In the genomic region with DNA sequence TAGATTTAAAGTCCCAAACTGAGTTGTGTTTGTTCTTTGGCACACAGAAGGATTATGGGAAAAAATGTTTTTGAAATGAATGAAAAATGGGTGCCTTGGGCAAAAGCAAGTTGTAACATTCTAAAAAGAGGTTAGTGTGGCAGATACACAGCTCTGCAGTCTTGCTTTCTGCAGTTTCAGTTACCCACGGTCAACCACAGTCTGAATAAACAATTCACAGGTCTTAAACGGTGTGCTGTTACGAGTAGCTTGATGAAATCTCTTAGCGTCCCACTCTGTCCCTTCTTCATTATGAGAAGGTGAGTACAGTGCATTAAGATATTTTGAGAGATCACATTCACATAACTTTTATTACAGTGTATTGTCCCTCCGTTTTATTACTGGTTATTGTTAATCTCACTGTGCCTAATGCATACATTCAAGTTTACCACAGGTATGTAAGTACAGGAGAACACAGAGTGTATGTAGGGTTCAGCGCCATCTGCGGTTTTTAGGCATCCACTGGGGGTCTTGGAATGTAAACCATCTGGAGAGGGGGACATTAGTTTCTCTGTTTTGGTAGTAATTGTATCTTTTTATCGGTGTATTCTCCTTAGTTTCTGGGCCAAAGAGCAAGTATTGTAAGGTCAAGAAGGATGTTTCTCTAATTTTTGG, we compare ENCODE assay signal across 22 cellular contexts. TPM values are rescaled to one million over a fixed set of nuclear protein-coding genes. Genes with fewer than 3 reads are reported as not detected.
"Had no signal": no experiment of that assay in that cellular context is flagged by ENCODE, and none has a peak within 500 bp of the region (broad histone marks: within the 10 kb centered on the region; RNA-seq: fewer than 3 reads in every experiment).

No MANE protein-coding gene starts in this region.

- FAIRE-seq: endothelial cell of umbilical vein had no signal

- DNase-seq: activated CD4-positive, alpha-beta T cell treated with anti-CD3 and anti-CD28 coated beads for 48 hours; activated CD8-positive, alpha-beta T cell treated with anti-CD3 and anti-CD28 coated beads for 36 hours; activated effector memory CD4-positive, alpha-beta T cell treated with Interleukin-2 at 50 U/mL for 16 hours; activated T-cell treated with anti-CD3 and anti-CD28 coated beads, Interleukin-2, amount 50 U/mL, for 4 hours; amniotic stem cell; central memory CD4-positive, alpha-beta T cell; esophagus squamous epithelium; foreskin fibroblast; immature natural killer cell; lower lobe of right lung; midbrain; pancreas; sigmoid colon; stimulated activated CD4-positive, alpha-beta T cell treated with anti-CD3 and anti-CD28 coated beads, Interleukin-12 subunit alpha, Interleukin-12 subunit beta, amount 100 ng/mL, for 4 hours; stimulated activated CD4-positive, alpha-beta T cell treated with anti-CD3 and anti-CD28 coated beads, Interleukin-2, amount 100 ng/mL, for 24 hours; T-helper 2 cell had no signal

- ATAC-seq: activated CD8-positive, alpha-beta T cell treated with anti-CD3 and anti-CD28 coated beads for 36 hours; activated T-cell treated with anti-CD3 and anti-CD28 coated beads, Interleukin-2, amount 50 U/mL, for 4 hours; lower lobe of right lung; pancreas; stimulated activated effector memory CD8-positive, alpha-beta T cell treated with anti-CD3 and anti-CD28 coated beads, Interleukin-12 subunit alpha, Interleukin-12 subunit beta, amount 100 ng/mL, for 72 hours; WTC11 had no signal

RNA-seq across cellular contexts. Expression of a gene that starts 26.1 kb away (rescaled TPM):
- total RNA-seq: activated CD8-positive, alpha-beta T cell treated with anti-CD3 and anti-CD28 coated beads for 36 hours; activated T-cell treated with anti-CD3 and anti-CD28 coated beads, Interleukin-2, amount 50 U/mL, for 4 hours; endothelial cell of umbilical vein; esophagus squamous epithelium; lower lobe of right lung; myocyte; pancreas; sigmoid colon; thoracic aorta; urinary bladder; WTC11 had no signal
